Comparison of ENCODE assay signal across 8 cellular contexts in genomic region chr1:28448094-28448611, GRCh38. TPM values are rescaled to one million over a fixed set of nuclear protein-coding genes. Genes with fewer than 3 reads are reported as not detected.
DNase-seq lines count a peak whose midpoint lies in the region; ATAC-seq, FAIRE-seq and TF ChIP-seq lines count a peak whose summit lies in the region.
"Not testable (repeated sequence)": the region's sequence is repeated elsewhere in the genome, so short reads cannot be mapped to it uniquely, and the experiment has no call there.

No MANE protein-coding gene starts in this region.

- CTCF ChIA-PET in activated CD8-positive, alpha-beta T cell treated with anti-CD3 and anti-CD28 coated beads, Interleukin-2, amount 10 ng/mL, durations not matched to agents 7 days and 5 days (lab: Charles Lee), result interaction anchor here (0.9 kb wide), 1 partner anchor 9 kb away, joined by 3 read pairs; no protein-coding TSS in a partner anchor
- CTCF ChIA-PET in GM12878 (lab: Yijun Ruan, JAX), result interaction anchor here (1.4 to 1.5 kb wide), 2 partner anchors 12 to 15 kb away, joined by 3 to 4 read pairs; no protein-coding TSS in a partner anchor

- peaks cover 6 to 37% (median 22%) of the 10 kb centered on the region in 10 experiments; a peak in 19 of 20 replicates for H3K4me1 ChIP-seq in BLaER1 treated with 17β-estradiol and CSF1 and Interleukin-3, amounts not matched to agents 10 nM and 100 nM
- H3K4me1 ChIP-seq in GM12878 (ENCODE audit: control insufficient read depth, insufficient read depth, low read length), result peaks cover 21% of the 10 kb centered on the region
- peaks cover 6 to 11% of the 10 kb centered on the region in 2 donors for H3K4me1 ChIP-seq in thyroid gland

- not testable (repeated sequence) for H3K27me3 Mint-ChIP-seq in activated CD8-positive, alpha-beta T cell treated with anti-CD3 and anti-CD28 coated beads, Interleukin-2, amount 10 ng/mL, durations not matched to agents 7 days and 5 days (ENCODE audit: low read depth); chondrocyte (ENCODE audit: low read depth); memory B cell; osteocyte (ENCODE audit: unreplicated experiment)

- H3K27ac ChIP-seq in BLaER1 treated with 17β-estradiol and CSF1 and Interleukin-3, amounts not matched to agents 10 nM and 100 nM, result not testable (repeated sequence)
- H3K27ac ChIP-seq in SK-N-MC, result peak overlapping the region; percentile 10; the same call in 1 of the 2 replicates
- peak overlapping the region; percentile 50; the same call in 1 of the 2 replicates for H3K27ac ChIP-seq in GM12878 (ENCODE audit: control insufficient read depth, insufficient read depth)
- H3K27ac ChIP-seq in thyroid gland, result peak overlapping the region in 2 of 3 donors; percentile 29 to 76

- in situ Hi-C loops in GM12878 (cut with MboI), result not testable (repeated sequence)

- not testable (repeated sequence) for TF ChIP-seq CTCF in GM12878 (IDR thresholded peaks at IDR 0.05 in 2 of 3, conservative IDR thresholded peaks at IDR 0.05 in 1 of 3; ENCODE audit: control insufficient read depth in 2 of 3, extremely low read depth in 1 of 3, insufficient read depth in 1 of 3, low read depth in 3 of 3, low read length in 3 of 3); chondrocyte (IDR thresholded peaks at IDR 0.05); osteocyte (IDR thresholded peaks at IDR 0.05); thyroid gland (IDR thresholded peaks at IDR 0.05)

- H3K4me3 ChIP-seq in BLaER1 treated with 17β-estradiol and CSF1 and Interleukin-3, amounts not matched to agents 10 nM and 100 nM; SK-N-MC; GM12878; thyroid gland (replicated peaks in 1 of 3): not testable (repeated sequence)

- H3K9me3 ChIP-seq in BLaER1 treated with 17β-estradiol and CSF1 and Interleukin-3, amounts not matched to agents 10 nM and 100 nM (replicated peaks in 1 of 11); SK-N-MC (ENCODE audit: low read depth, low read length); GM12878 (replicated peaks; ENCODE audit: control insufficient read depth, insufficient read depth, low read length); thyroid gland: not testable (repeated sequence)

- RAD21 ChIA-PET in GM12878 (lab: Charles Lee; ENCODE audit: unreplicated experiment), result not testable (repeated sequence)

- peak overlapping the region; percentile 27 for H3K27ac Mint-ChIP-seq in activated CD8-positive, alpha-beta T cell treated with anti-CD3 and anti-CD28 coated beads, Interleukin-2, amount 10 ng/mL, durations not matched to agents 7 days and 5 days
- H3K27ac Mint-ChIP-seq in chondrocyte (ENCODE audit: unreplicated experiment), result peak overlapping the region; percentile 37
- H3K27ac Mint-ChIP-seq in memory B cell, result peak overlapping the region; percentile 67
- H3K27ac Mint-ChIP-seq in osteocyte (ENCODE audit: unreplicated experiment), result peak overlapping the region; percentile 64

- H3K9ac ChIP-seq in BLaER1 treated with 17β-estradiol and CSF1 and Interleukin-3, amounts not matched to agents 10 nM and 100 nM, result peak overlapping the region in 1 of 11 experiments; percentile 18; a peak in 1 of 22 replicates
- H3K9ac ChIP-seq in SK-N-MC (ENCODE audit: insufficient read length); GM12878 (ENCODE audit: control insufficient read depth, insufficient read depth, low read length): not testable (repeated sequence)

- TF ChIP-seq RAD21 in GM12878 (IDR thresholded peaks at IDR 0.05; ENCODE audit: insufficient read depth, low read depth, low read length), result not testable (repeated sequence)

- TF ChIP-seq EP300 in GM12878 (IDR thresholded peaks at IDR 0.05; ENCODE audit: borderline replicate concordance in 1 of 2, control insufficient read depth in 1 of 2, low read depth in 2 of 2, low read length in 2 of 2), result not testable (repeated sequence)

- H3K9me3 Mint-ChIP-seq in activated CD8-positive, alpha-beta T cell treated with anti-CD3 and anti-CD28 coated beads, Interleukin-2, amount 10 ng/mL, durations not matched to agents 7 days and 5 days (ENCODE audit: insufficient read depth); chondrocyte (ENCODE audit: low read depth); memory B cell; osteocyte (ENCODE audit: unreplicated experiment): not testable (repeated sequence)

- not testable (repeated sequence) for H2AFZ ChIP-seq in GM12878 (ENCODE audit: control insufficient read depth, low read depth, low read length)

- not testable (repeated sequence) for TF ChIP-seq POLR2A in GM12878 (IDR thresholded peaks at IDR 0.05; ENCODE audit: low read depth, low read length); thyroid gland (IDR thresholded peaks at IDR 0.05)

- H3K79me2 ChIP-seq in GM12878 (ENCODE audit: control insufficient read depth, insufficient read depth, low read length), result not testable (repeated sequence)

- 97% methylated on average over 8 of the region's 8 CpGs for WGBS in GM12878 (ENCODE audit: insufficient coverage, insufficient replicate concordance, low lambda C conversion rate, missing lambda C conversion rate)
- 91 to 97% methylated on average over 8 of the region's 8 CpGs for WGBS in thyroid gland, 2 donors

- peaks cover 7 to 31% (median 21%) of the 10 kb centered on the region in 11 experiments; a peak in 18 of 22 replicates for H3K36me3 ChIP-seq in BLaER1 treated with 17β-estradiol and CSF1 and Interleukin-3, amounts not matched to agents 10 nM and 100 nM
- H3K36me3 ChIP-seq in SK-N-MC (ENCODE audit: insufficient read depth, low read length); GM12878 (ENCODE audit: control insufficient read depth in 2 of 2, insufficient read depth in 2 of 2, low read length in 1 of 2); thyroid gland: not testable (repeated sequence)

- ATAC-seq in activated CD8-positive, alpha-beta T cell treated with anti-CD3 and anti-CD28 coated beads, Interleukin-2, amount 10 ng/mL, durations not matched to agents 7 days and 5 days; GM12878; memory B cell (ENCODE audit: low read depth): not testable (repeated sequence)

- not testable (repeated sequence) for DNase-seq in SK-N-MC (ENCODE audit: low read depth, low spot score); activated CD8-positive, alpha-beta T cell treated with anti-CD3 and anti-CD28 coated beads, Interleukin-2, amount 10 ng/mL, durations not matched to agents 7 days and 5 days; GM12878 (ENCODE audit: low read depth, low spot score); chondrocyte (ENCODE audit: low spot score); memory B cell (ENCODE audit: low spot score in 2 of 2); osteocyte (ENCODE audit: extremely low spot score, unreplicated experiment); thyroid gland

- peaks cover 0 to 28% (median 14%) of the 10 kb centered on the region in 11 experiments; a peak in 9 of 22 replicates for H4K20me1 ChIP-seq in BLaER1 treated with 17β-estradiol and CSF1 and Interleukin-3, amounts not matched to agents 10 nM and 100 nM
- not testable (repeated sequence) for H4K20me1 ChIP-seq in GM12878 (ENCODE audit: control insufficient read depth, insufficient read depth)

- POLR2A ChIA-PET in activated CD8-positive, alpha-beta T cell treated with anti-CD3 and anti-CD28 coated beads, Interleukin-2, amount 10 ng/mL, durations not matched to agents 7 days and 5 days (lab: Charles Lee); GM12878 (lab: Charles Lee): not testable (repeated sequence)

- not testable (repeated sequence) for H3K36me3 Mint-ChIP-seq in activated CD8-positive, alpha-beta T cell treated with anti-CD3 and anti-CD28 coated beads, Interleukin-2, amount 10 ng/mL, durations not matched to agents 7 days and 5 days (ENCODE audit: low read depth); chondrocyte (ENCODE audit: low read depth); osteocyte (ENCODE audit: unreplicated experiment)
- H3K36me3 Mint-ChIP-seq in memory B cell, result peaks cover 11% of the 10 kb centered on the region

- not testable (repeated sequence) for H3K27me3 ChIP-seq in BLaER1 treated with 17β-estradiol and CSF1 and Interleukin-3, amounts not matched to agents 10 nM and 100 nM; GM12878 (replicated peaks in 1 of 2; ENCODE audit: control insufficient read depth in 2 of 2, insufficient read depth in 2 of 2, low read length in 1 of 2); thyroid gland

- FAIRE-seq in GM12878 (lab: Jason Lieb, UNC), result not testable (repeated sequence)

- BruUV-seq in GM12878 (replicated peaks; lab: Mats Ljungman, UMichigan), result not testable (repeated sequence)

- not testable (repeated sequence) for H3K4me3 Mint-ChIP-seq in activated CD8-positive, alpha-beta T cell treated with anti-CD3 and anti-CD28 coated beads, Interleukin-2, amount 10 ng/mL, durations not matched to agents 7 days and 5 days; chondrocyte (ENCODE audit: unreplicated experiment); memory B cell; osteocyte (ENCODE audit: unreplicated experiment)

- SMC1A ChIA-PET in GM12878 (lab: Charles Lee; ENCODE audit: uncharacterized antibody, unreplicated experiment), result not testable (repeated sequence)

- intact Hi-C loops in GM12878 (cut with micrococcal nuclease; ENCODE audit: unreplicated experiment); thyroid gland (cut with DNase I): not testable (repeated sequence)

- peaks cover 28% of the 10 kb centered on the region for H3K4me1 Mint-ChIP-seq in activated CD8-positive, alpha-beta T cell treated with anti-CD3 and anti-CD28 coated beads, Interleukin-2, amount 10 ng/mL, durations not matched to agents 7 days and 5 days (ENCODE audit: low read depth)
- peaks cover 18% of the 10 kb centered on the region for H3K4me1 Mint-ChIP-seq in chondrocyte (ENCODE audit: low read depth)
- H3K4me1 Mint-ChIP-seq in memory B cell, result peaks cover 11% of the 10 kb centered on the region
- peaks cover 20% of the 10 kb centered on the region for H3K4me1 Mint-ChIP-seq in osteocyte (ENCODE audit: unreplicated experiment)

- H3K4me2 ChIP-seq in BLaER1 treated with 17β-estradiol and CSF1 and Interleukin-3, amounts not matched to agents 10 nM and 100 nM, result peak overlapping the region in 6 of 11 experiments; percentile 53 to 70 (median 57); a peak in 12 of 22 replicates
- H3K4me2 ChIP-seq in GM12878 (ENCODE audit: control insufficient read depth, insufficient read depth), result not testable (repeated sequence)

RNA-seq across cellular contexts. Expression of gene RCC1, which starts 57.7 kb away (rescaled TPM):
- 10 to 100 TPM; 80.7 to 85.3 TPM for total RNA-seq in activated CD8-positive, alpha-beta T cell treated with anti-CD3 and anti-CD28 coated beads, Interleukin-2, amount 10 ng/mL, durations not matched to agents 7 days and 5 days
- total RNA-seq in GM12878 (2013; cell fraction: nucleolus; rRNA removed), result 32.4 and 36.3 TPM in 2 replicates
- total RNA-seq in GM12878 (2014; rRNA removed) (69.0 and 78.6 TPM in 2 replicates), GM12878 (2014; rRNA removed; fragmentation: Illumina TruSeq; extraction: Trizol) (66.3 and 71.8 TPM in 2 replicates), GM12878 (2021) (79.4 and 86.2 TPM in 2 replicates), chondrocyte (18.8 to 20.5 TPM (median 20.5 TPM) in 3 replicates), osteocyte (22.9 and 25.0 TPM in 2 replicates), thyroid gland (10 to 100 TPM in 3 of 4 donors, 1 to 10 TPM in 1; 9.4 to 22.8 (median 14.0) TPM)
- 28.7 TPM for polyA plus RNA-seq in GM12878 (2011; ENCODE audit: low read depth)
- polyA plus RNA-seq in GM12878 (2011; rRNA removed) (45.4 and 64.5 TPM in 2 replicates), GM12878 (2014; fragmentation: Illumina TruSeq; extraction: Trizol) (69.6 and 99.4 TPM in 2 replicates), GM12878 (2014; fragmentation: Nextera tagmentation; extraction: Ambion mirVana) (10 to 100 TPM in 1 of 2 experiments, 1 to 10 TPM in 1; 8.3 to 15.2 TPM), GM12878 (2014; rRNA removed) (77.5 and 85.3 TPM in 2 replicates), GM12878 (2016; fragmentation: Nextera tagmentation; extraction: Ambion mirVana) (10 to 100 TPM; 71.0 to 78.7 TPM)
- 76.0 and 79.8 TPM in 2 replicates for polyA plus RNA-seq in GM12878 (2011; cell fraction: cytosol; rRNA removed)
- 62.4 and 81.8 TPM in 2 replicates for polyA plus RNA-seq in GM12878 (2011; cell fraction: nucleus; rRNA removed)
- polyA plus RNA-seq in GM12878 (2012), result 35.2 and 39.0 TPM in 2 replicates
- polyA minus RNA-seq in GM12878 (2011; rRNA and poly(A)+ RNA removed), result 80.5 and 117 TPM in 2 replicates
- polyA minus RNA-seq in GM12878 (2011; cell fraction: cytosol; rRNA and poly(A)+ RNA removed), result 16.3 and 25.6 TPM in 2 replicates
- polyA minus RNA-seq in GM12878 (2011; cell fraction: nucleus; rRNA and poly(A)+ RNA removed), result 12.7 and 28.6 TPM in 2 replicates
